In genomic region chr2:11505652-11506610, GRCh38 we compare ENCODE assay signal across 1 cellular context.
A peak's percentile ranks its signal among the peaks of the same experiment; 100 is the strongest.
TF ChIP-seq lines count a peak whose summit lies in the region.

No MANE protein-coding gene starts in this region.

TF ChIP-seq in HepG2, 621 proteins besides CTCF, POLR2A, EP300 and RAD21 (continued from another document and continues in another):
- no peak for TF ChIP-seq PREB (CRISPR knock-in tag; IDR thresholded peaks at IDR 0.05)
- peak; percentile 82 for TF ChIP-seq ZNF3 (CRISPR knock-in tag; IDR thresholded peaks at IDR 0.05)
- TF ChIP-seq ZNF563 (CRISPR knock-in tag; IDR thresholded peaks at IDR 0.05), result no peak
- TF ChIP-seq ZNF33B (CRISPR knock-in tag; IDR thresholded peaks at IDR 0.05), result peak; percentile 52
- no peak for TF ChIP-seq PBX2 (CRISPR knock-in tag; IDR thresholded peaks at IDR 0.05)
- 0 out of 2 replicates have a peak, but pooled peaks have one; percentile 52 for TF ChIP-seq KLF13 (CRISPR knock-in tag; IDR thresholded peaks at IDR 0.05)
- TF ChIP-seq KAT2B (IDR thresholded peaks at IDR 0.05; ENCODE audit: borderline replicate concordance, low read depth, low read length), result no peak
- peak; percentile 100 for TF ChIP-seq ZBTB3 (CRISPR knock-in tag; IDR thresholded peaks at IDR 0.05; ENCODE audit: borderline replicate concordance, low read depth)
- TF ChIP-seq NCOA2 (CRISPR knock-in tag; IDR thresholded peaks at IDR 0.05), result peak; percentile 91
- TF ChIP-seq GRHL1 (CRISPR knock-in tag; conservative IDR thresholded peaks at IDR 0.05), result no peak
- no peak for TF ChIP-seq MTA1 (CRISPR knock-in tag; IDR thresholded peaks at IDR 0.05; ENCODE audit: borderline replicate concordance)
- TF ChIP-seq, protein P1, sequence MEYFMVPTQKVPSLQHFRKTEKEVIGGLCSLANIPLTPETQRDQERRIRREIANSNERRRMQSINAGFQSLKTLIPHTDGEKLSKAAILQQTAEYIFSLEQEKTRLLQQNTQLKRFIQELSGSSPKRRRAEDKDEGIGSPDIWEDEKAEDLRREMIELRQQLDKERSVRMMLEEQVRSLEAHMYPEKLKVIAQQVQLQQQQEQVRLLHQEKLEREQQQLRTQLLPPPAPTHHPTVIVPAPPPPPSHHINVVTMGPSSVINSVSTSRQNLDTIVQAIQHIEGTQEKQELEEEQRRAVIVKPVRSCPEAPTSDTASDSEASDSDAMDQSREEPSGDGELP (IDR thresholded peaks at IDR 0.05; ENCODE audit: borderline replicate concordance, low read depth), result peak; percentile 89
- TF ChIP-seq ZNF225 (CRISPR knock-in tag; IDR thresholded peaks at IDR 0.05), result no peak; the same call in 1 of the 2 replicates
- TF ChIP-seq ZIK1 (CRISPR knock-in tag; IDR thresholded peaks at IDR 0.05; ENCODE audit: borderline replicate concordance, low read depth), result no peak; the same call in 1 of the 2 replicates
- TF ChIP-seq ZNF101 (CRISPR knock-in tag; IDR thresholded peaks at IDR 0.05; ENCODE audit: borderline replicate concordance, low read depth), result no peak
- TF ChIP-seq, protein P2, sequence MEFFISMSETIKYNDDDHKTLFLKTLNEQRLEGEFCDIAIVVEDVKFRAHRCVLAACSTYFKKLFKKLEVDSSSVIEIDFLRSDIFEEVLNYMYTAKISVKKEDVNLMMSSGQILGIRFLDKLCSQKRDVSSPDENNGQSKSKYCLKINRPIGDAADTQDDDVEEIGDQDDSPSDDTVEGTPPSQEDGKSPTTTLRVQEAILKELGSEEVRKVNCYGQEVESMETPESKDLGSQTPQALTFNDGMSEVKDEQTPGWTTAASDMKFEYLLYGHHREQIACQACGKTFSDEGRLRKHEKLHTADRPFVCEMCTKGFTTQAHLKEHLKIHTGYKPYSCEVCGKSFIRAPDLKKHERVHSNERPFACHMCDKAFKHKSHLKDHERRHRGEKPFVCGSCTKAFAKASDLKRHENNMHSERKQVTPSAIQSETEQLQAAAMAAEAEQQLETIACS (CRISPR knock-in tag; IDR thresholded peaks at IDR 0.05), result no peak
- TF ChIP-seq ZMYM4 (CRISPR knock-in tag; IDR thresholded peaks at IDR 0.05), result peak; percentile 27
- 0 out of 2 replicates have a peak, but pooled peaks have one; percentile 49 for TF ChIP-seq KDM3A (CRISPR knock-in tag; IDR thresholded peaks at IDR 0.05; ENCODE audit: low read depth)
- peak; percentile 90 for TF ChIP-seq ZNF816 (CRISPR knock-in tag; IDR thresholded peaks at IDR 0.05; ENCODE audit: borderline replicate concordance)
- TF ChIP-seq, protein P3, sequence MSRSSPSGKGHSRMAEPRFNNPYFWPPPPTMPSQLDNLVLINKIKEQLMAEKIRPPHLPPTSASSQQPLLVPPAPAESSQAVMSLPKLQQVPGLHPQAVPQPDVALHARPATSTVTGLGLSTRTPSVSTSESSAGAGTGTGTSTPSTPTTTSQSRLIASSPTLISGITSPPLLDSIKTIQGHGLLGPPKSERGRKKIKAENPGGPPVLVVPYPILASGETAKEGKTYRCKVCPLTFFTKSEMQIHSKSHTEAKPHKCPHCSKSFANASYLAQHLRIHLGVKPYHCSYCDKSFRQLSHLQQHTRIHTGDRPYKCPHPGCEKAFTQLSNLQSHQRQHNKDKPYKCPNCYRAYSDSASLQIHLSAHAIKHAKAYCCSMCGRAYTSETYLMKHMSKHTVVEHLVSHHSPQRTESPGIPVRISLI (CRISPR knock-in tag; IDR thresholded peaks at IDR 0.05; ENCODE audit: borderline replicate concordance), result peak; percentile 99
- no peak for TF ChIP-seq THYN1 (CRISPR knock-in tag; IDR thresholded peaks at IDR 0.05; ENCODE audit: borderline replicate concordance, low read depth)
- TF ChIP-seq KMT2B (CRISPR knock-in tag; IDR thresholded peaks at IDR 0.05), result peak; percentile 26
- peak; percentile 44; the same call in 1 of the 2 replicates for TF ChIP-seq CEBPB (IDR thresholded peaks at IDR 0.05; ENCODE audit: borderline replicate concordance, low read depth, low read length)
- TF ChIP-seq, protein P4, sequence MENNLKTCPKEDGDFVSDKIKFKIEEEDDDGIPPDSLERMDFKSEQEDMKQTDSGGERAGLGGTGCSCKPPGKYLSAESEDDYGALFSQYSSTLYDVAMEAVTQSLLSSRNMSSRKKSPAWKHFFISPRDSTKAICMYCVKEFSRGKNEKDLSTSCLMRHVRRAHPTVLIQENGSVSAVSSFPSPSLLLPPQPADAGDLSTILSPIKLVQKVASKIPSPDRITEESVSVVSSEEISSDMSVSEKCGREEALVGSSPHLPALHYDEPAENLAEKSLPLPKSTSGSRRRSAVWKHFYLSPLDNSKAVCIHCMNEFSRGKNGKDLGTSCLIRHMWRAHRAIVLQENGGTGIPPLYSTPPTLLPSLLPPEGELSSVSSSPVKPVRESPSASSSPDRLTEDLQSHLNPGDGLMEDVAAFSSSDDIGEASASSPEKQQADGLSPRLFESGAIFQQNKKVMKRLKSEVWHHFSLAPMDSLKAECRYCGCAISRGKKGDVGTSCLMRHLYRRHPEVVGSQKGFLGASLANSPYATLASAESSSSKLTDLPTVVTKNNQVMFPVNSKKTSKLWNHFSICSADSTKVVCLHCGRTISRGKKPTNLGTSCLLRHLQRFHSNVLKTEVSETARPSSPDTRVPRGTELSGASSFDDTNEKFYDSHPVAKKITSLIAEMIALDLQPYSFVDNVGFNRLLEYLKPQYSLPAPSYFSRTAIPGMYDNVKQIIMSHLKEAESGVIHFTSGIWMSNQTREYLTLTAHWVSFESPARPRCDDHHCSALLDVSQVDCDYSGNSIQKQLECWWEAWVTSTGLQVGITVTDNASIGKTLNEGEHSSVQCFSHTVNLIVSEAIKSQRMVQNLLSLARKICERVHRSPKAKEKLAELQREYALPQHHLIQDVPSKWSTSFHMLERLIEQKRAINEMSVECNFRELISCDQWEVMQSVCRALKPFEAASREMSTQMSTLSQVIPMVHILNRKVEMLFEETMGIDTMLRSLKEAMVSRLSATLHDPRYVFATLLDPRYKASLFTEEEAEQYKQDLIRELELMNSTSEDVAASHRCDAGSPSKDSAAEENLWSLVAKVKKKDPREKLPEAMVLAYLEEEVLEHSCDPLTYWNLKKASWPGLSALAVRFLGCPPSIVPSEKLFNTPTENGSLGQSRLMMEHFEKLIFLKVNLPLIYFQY (CRISPR knock-in tag; IDR thresholded peaks at IDR 0.05; ENCODE audit: borderline replicate concordance), result peak; percentile 46; the same call in 1 of the 2 replicates
- TF ChIP-seq HNRNPLL (IDR thresholded peaks at IDR 0.05; ENCODE audit: low read depth, low read length, poor library complexity, severe bottlenecking), result no peak
- TF ChIP-seq ZBTB44 (CRISPR knock-in tag; IDR thresholded peaks at IDR 0.05), result no peak
- TF ChIP-seq MXI1 (IDR thresholded peaks at IDR 0.05; ENCODE audit: borderline replicate concordance, low read depth, low read length), result peak; percentile 92; the same call in 1 of the 3 replicates
- peak; percentile 88 for TF ChIP-seq ARNTL (CRISPR knock-in tag; IDR thresholded peaks at IDR 0.05)
- no peak for TF ChIP-seq ZNF562 (CRISPR knock-in tag; IDR thresholded peaks at IDR 0.05; ENCODE audit: borderline replicate concordance)
- no peak for TF ChIP-seq PAWR (CRISPR knock-in tag; IDR thresholded peaks at IDR 0.05; ENCODE audit: borderline replicate concordance)
- no peak for TF ChIP-seq PHB2 (IDR thresholded peaks at IDR 0.05; ENCODE audit: partially characterized antibody)
- TF ChIP-seq HOXD1 (CRISPR knock-in tag; IDR thresholded peaks at IDR 0.05), result 0 out of 2 replicates have a peak, but pooled peaks have one; percentile 34
- TF ChIP-seq ZSCAN20 (CRISPR knock-in tag; IDR thresholded peaks at IDR 0.05; ENCODE audit: borderline replicate concordance), result no peak
- TF ChIP-seq ZNF281 (CRISPR knock-in tag; IDR thresholded peaks at IDR 0.05; ENCODE audit: borderline replicate concordance), result peak; percentile 35; the same call in 1 of the 2 replicates
- no peak for TF ChIP-seq DR1 (CRISPR knock-in tag; IDR thresholded peaks at IDR 0.05)
- TF ChIP-seq, protein P5, sequence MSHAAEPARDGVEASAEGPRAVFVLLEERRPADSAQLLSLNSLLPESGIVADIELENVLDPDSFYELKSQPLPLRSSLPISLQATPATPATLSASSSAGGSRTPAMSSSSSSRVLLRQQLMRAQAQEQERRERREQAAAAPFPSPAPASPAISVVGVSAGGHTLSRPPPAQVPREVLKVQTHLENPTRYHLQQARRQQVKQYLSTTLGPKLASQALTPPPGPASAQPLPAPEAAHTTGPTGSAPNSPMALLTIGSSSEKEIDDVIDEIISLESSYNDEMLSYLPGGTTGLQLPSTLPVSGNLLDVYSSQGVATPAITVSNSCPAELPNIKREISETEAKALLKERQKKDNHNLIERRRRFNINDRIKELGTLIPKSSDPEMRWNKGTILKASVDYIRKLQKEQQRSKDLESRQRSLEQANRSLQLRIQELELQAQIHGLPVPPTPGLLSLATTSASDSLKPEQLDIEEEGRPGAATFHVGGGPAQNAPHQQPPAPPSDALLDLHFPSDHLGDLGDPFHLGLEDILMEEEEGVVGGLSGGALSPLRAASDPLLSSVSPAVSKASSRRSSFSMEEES (CRISPR knock-in tag; IDR thresholded peaks at IDR 0.05), result peak; percentile 80
- TF ChIP-seq ZNF782 (CRISPR knock-in tag; IDR thresholded peaks at IDR 0.05; ENCODE audit: borderline replicate concordance), result peak; percentile 90; the same call in 1 of the 2 replicates
- no peak for TF ChIP-seq ZNF354B (CRISPR knock-in tag; IDR thresholded peaks at IDR 0.05)
- peak; percentile 50; the same call in 1 of the 2 replicates for TF ChIP-seq NFYB (CRISPR knock-in tag; IDR thresholded peaks at IDR 0.05)
- peak; percentile 78 for TF ChIP-seq MED8 (CRISPR knock-in tag; IDR thresholded peaks at IDR 0.05; ENCODE audit: insufficient replicate concordance)
- TF ChIP-seq, protein P6, sequence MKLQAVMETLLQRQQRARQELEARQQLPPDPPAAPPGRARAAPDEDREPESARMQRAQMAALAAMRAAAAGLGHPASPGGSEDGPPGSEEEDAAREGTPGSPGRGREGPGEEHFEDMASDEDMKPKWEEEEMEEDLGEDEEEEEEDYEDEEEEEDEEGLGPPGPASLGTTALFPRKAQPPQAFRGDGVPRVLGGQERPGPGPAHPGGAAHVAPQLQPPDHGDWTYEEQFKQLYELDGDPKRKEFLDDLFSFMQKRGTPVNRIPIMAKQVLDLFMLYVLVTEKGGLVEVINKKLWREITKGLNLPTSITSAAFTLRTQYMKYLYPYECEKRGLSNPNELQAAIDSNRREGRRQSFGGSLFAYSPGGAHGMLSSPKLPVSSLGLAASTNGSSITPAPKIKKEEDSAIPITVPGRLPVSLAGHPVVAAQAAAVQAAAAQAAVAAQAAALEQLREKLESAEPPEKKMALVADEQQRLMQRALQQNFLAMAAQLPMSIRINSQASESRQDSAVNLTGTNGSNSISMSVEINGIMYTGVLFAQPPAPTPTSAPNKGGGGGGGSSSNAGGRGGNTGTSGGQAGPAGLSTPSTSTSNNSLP (IDR thresholded peaks at IDR 0.05; ENCODE audit: low read depth, low read length), result peak; percentile 95
- TF ChIP-seq RARA (CRISPR knock-in tag; IDR thresholded peaks at IDR 0.05), result peak; percentile 71
